In genomic region chr5:65555266-65555665, GRCh38 we compare ENCODE assay signal across 34 cellular contexts. TPM values are rescaled to one million over a fixed set of nuclear protein-coding genes. Genes with fewer than 3 reads are reported as not detected.
DNase-seq lines count a peak whose midpoint lies in the region; ATAC-seq, FAIRE-seq and TF ChIP-seq lines count a peak whose summit lies in the region.
"Had no signal": no experiment of that assay in that cellular context is flagged by ENCODE, and none has a peak within 500 bp of the region (broad histone marks: within the 10 kb centered on the region; RNA-seq: fewer than 3 reads in every experiment).

No MANE protein-coding gene starts in this region.

- H3K4me2 ChIP-seq in endothelial cell of umbilical vein (ENCODE audit: insufficient read depth, low read length) (no peak overlapping the region), hepatocyte (no peak overlapping the region)
- H3K4me2 ChIP-seq: KMS-11, PC-9 had no signal

- no peaks in the 10 kb centered on the region for H3K9me3 ChIP-seq in SJSA1 (replicated peaks)
- no peaks in the 10 kb centered on the region for H3K9me3 ChIP-seq in endothelial cell of umbilical vein (replicated peaks; ENCODE audit: control insufficient read depth, insufficient read depth, low read length)
- no peaks in the 10 kb centered on the region for H3K9me3 ChIP-seq in mucosa of descending colon
- H3K9me3 ChIP-seq in hepatocyte (ENCODE audit: low read depth) = no peaks in the 10 kb centered on the region
- H3K9me3 ChIP-seq: Caco-2, gastrocnemius medialis, testis had no signal

- no TSS peak for BruUV-seq in endothelial cell of umbilical vein (replicated peaks; lab: Mats Ljungman, UMichigan)

- H4K20me1 ChIP-seq in endothelial cell of umbilical vein (replicated peaks; ENCODE audit: control insufficient read depth, extremely low read depth, insufficient read depth, low read length) = no peaks in the 10 kb centered on the region
- H4K20me1 ChIP-seq in hepatocyte (ENCODE audit: insufficient read depth, poor library complexity, severe bottlenecking) = no peaks in the 10 kb centered on the region

- ATAC-seq in mucosa of descending colon (peak; percentile 25), GM19023 (IDR thresholded peaks at IDR 0.05; ENCODE audit: unreplicated experiment) (no peak), GM21825 (IDR thresholded peaks at IDR 0.05; ENCODE audit: unreplicated experiment) (no peak)
- ATAC-seq: activated naive CD8-positive, alpha-beta T cell treated with anti-CD3 and anti-CD28 coated beads, Interleukin-2, amount 50 U/mL, for 24 hours; effector memory CD8-positive, alpha-beta T cell; gastrocnemius medialis; right cardiac atrium; Right ventricle myocardium inferior; stimulated activated naive CD8-positive, alpha-beta T cell treated with anti-CD3 and anti-CD28 coated beads, Interleukin-15, Interleukin-2, amounts not matched to agents 100 U/mL and 50 U/mL, for 24 hours had no signal

- intact Hi-C loops in endothelial cell of umbilical vein (cut with micrococcal nuclease) = no loop called here
- intact Hi-C loops in mucosa of descending colon (cut with DNase I, micrococcal nuclease) = no loop called here

- H3K4me1 ChIP-seq in SJSA1 (replicated peaks) = peaks cover 7% of the 10 kb centered on the region; the same call in 1 of the 2 replicates
- H3K4me1 ChIP-seq in endothelial cell of umbilical vein (ENCODE audit: control insufficient read depth, extremely low read depth, insufficient read depth, low read length) = no peaks in the 10 kb centered on the region
- H3K4me1 ChIP-seq in mucosa of descending colon (ENCODE audit: low read depth) = no peaks in the 10 kb centered on the region
- no peaks in the 10 kb centered on the region for H3K4me1 ChIP-seq in hepatocyte (ENCODE audit: insufficient read depth)
- H3K4me1 ChIP-seq: Caco-2, gastrocnemius medialis, testis had no signal

- no peak overlapping the region for H2AFZ ChIP-seq in endothelial cell of umbilical vein (ENCODE audit: low read depth, low read length)
- H2AFZ ChIP-seq in hepatocyte = no peak overlapping the region
- H2AFZ ChIP-seq: PC-9 had no signal

- H3K9ac ChIP-seq in endothelial cell of umbilical vein (replicated peaks; ENCODE audit: extremely low read depth, insufficient read depth, low read length) = no peak overlapping the region
- H3K9ac ChIP-seq: KMS-11 had no signal

- H3K27ac ChIP-seq in SJSA1 (peak overlapping the region; percentile 19; the same call in 1 of the 2 replicates), endothelial cell of umbilical vein (ENCODE audit: insufficient read depth, low read depth, low read length) (no peak overlapping the region), hepatocyte (no peak overlapping the region)
- H3K27ac ChIP-seq: C4-2B, gastrocnemius medialis, HL-60, KMS-11, PC-9, testis had no signal

- H3K27me3 ChIP-seq in SJSA1 (replicated peaks) (no peaks in the 10 kb centered on the region), endothelial cell of umbilical vein (ENCODE audit: control insufficient read depth in 2 of 2, insufficient read depth in 2 of 2, low read length in 2 of 2) (no peaks in the 10 kb centered on the region), hepatocyte (no peaks in the 10 kb centered on the region)
- H3K27me3 ChIP-seq: gastrocnemius medialis, testis had no signal

- TF ChIP-seq POLR2A in GM12892 (IDR thresholded peaks at IDR 0.05; ENCODE audit: low read depth, low read length) = no peak
- no peak for TF ChIP-seq POLR2A in endothelial cell of umbilical vein (IDR thresholded peaks at IDR 0.05; ENCODE audit: low read depth, low read length)

- dilution Hi-C loops in endothelial cell of umbilical vein (cut with MboI; ENCODE audit: extremely low pct_ligation_motif_present, low sequenced_read_pairs) = no loop called here

- H3K36me3 ChIP-seq in SJSA1 (peaks cover 47% of the 10 kb centered on the region), endothelial cell of umbilical vein (ENCODE audit: control insufficient read depth in 2 of 2, extremely low read depth in 1 of 2, insufficient read depth in 2 of 2, low read length in 2 of 2) (peaks cover 0 to 6% of the 10 kb centered on the region in 2 experiments), mucosa of descending colon (ENCODE audit: low read depth) (no peaks in the 10 kb centered on the region), hepatocyte (replicated peaks; ENCODE audit: insufficient read depth, low read depth) (no peaks in the 10 kb centered on the region)
- H3K36me3 ChIP-seq: gastrocnemius medialis had no signal

- TF ChIP-seq CTCF in endothelial cell of umbilical vein (IDR thresholded peaks at IDR 0.05; ENCODE audit: extremely low read depth in 1 of 2, insufficient read depth in 1 of 2, low read depth in 1 of 2, low read length in 2 of 2) (no peak), mucosa of descending colon (IDR thresholded peaks at IDR 0.05) (no peak), hepatocyte (IDR thresholded peaks at IDR 0.05; ENCODE audit: poor library complexity) (no peak)

- no peaks in the 10 kb centered on the region for H3K9me2 ChIP-seq in hepatocyte (replicated peaks; ENCODE audit: insufficient read depth)

- DNase-seq in GM12892 (ENCODE audit: insufficient read length) = no peak
- peak in 1 of 2 experiments; percentile 15 for DNase-seq in SJSA1 (ENCODE audit: low read depth in 1 of 2, low spot score in 2 of 2)
- peak; percentile 2 for DNase-seq in endothelial cell of umbilical vein (ENCODE audit: low read depth, low spot score)
- DNase-seq in mucosa of descending colon = no peak
- no peak for DNase-seq in hepatocyte (ENCODE audit: low spot score)
- no peak for DNase-seq in HCEC 1CT
- DNase-seq: activated CD4-positive, alpha-beta T cell treated with anti-CD3 and anti-CD28 coated beads, Interleukin-2, amount 10 ng/mL, durations not matched to agents 24 days and 14 days; activated naive CD8-positive, alpha-beta T cell treated with anti-CD3 and anti-CD28 coated beads, Interleukin-2, amount 50 U/mL, for 24 hours; activated T-cell treated with anti-CD3 and anti-CD28 coated beads, Interleukin-2, amount 50 U/mL, for 48 hours; Caco-2; central memory CD4-positive, alpha-beta T cell; cortex of kidney; effector memory CD8-positive, alpha-beta T cell; erythroblast; gastrocnemius medialis; GDM1; kidney glomerular epithelial cell; MM.1S; NCI-H2029 treated with DMSO at 0.1 percent for 48 hours; NCI-H524 treated with DMSO at 0.1 percent for 48 hours; PC-9; right cardiac atrium; stimulated activated CD4-positive, alpha-beta T cell treated with anti-CD3 and anti-CD28 coated beads, Interleukin-2, amount 100 ng/mL, for 24 hours; stimulated activated naive CD8-positive, alpha-beta T cell treated with anti-CD3 and anti-CD28 coated beads, Interleukin-15, Interleukin-2, amounts not matched to agents 100 U/mL and 50 U/mL, for 24 hours; T1000; testis had no signal

- H3K79me2 ChIP-seq in endothelial cell of umbilical vein (ENCODE audit: control insufficient read depth, insufficient read depth, low read length) (peaks cover 17% of the 10 kb centered on the region), hepatocyte (no peaks in the 10 kb centered on the region)

- CTCF ChIA-PET in endothelial cell of umbilical vein (lab: Charles Lee) = interaction anchor here (0.9 to 2.2 kb wide), 3 partner anchors 10 to 744 kb away, joined by 3 to 8 read pairs (median 4); no protein-coding TSS in a partner anchor

- H3K9me1 ChIP-seq in endothelial cell of umbilical vein (replicated peaks; ENCODE audit: control insufficient read depth, extremely low read depth, insufficient read depth, low read length) = no peaks in the 10 kb centered on the region

- no peak overlapping the region for H3K4me3 ChIP-seq in SJSA1
- no peak overlapping the region for H3K4me3 ChIP-seq in endothelial cell of umbilical vein (replicated peaks in 1 of 3; ENCODE audit: insufficient read depth in 1 of 3, low read depth in 1 of 3, low read length in 3 of 3)
- no peak overlapping the region for H3K4me3 ChIP-seq in mucosa of descending colon
- no peak overlapping the region for H3K4me3 ChIP-seq in hepatocyte
- H3K4me3 ChIP-seq: gastrocnemius medialis, PC-9, testis had no signal

- FAIRE-seq in GM12892 (lab: Jason Lieb, UNC) (peak; percentile 78), endothelial cell of umbilical vein (lab: Jason Lieb, UNC) (no peak)
- FAIRE-seq: GM18507, GM19239 had no signal

- POLR2A ChIA-PET in endothelial cell of umbilical vein (lab: Charles Lee) = no interaction called here

TF ChIP-seq in endothelial cell of umbilical vein, 7 proteins besides CTCF, POLR2A, EP300 and RAD21 (continues in another document):
- TF ChIP-seq MYC (IDR thresholded peaks at IDR 0.05; ENCODE audit: low read depth, low read length) = no peak
- TF ChIP-seq EZH2 (IDR thresholded peaks at IDR 0.05; ENCODE audit: borderline replicate concordance, low read depth, low read length, severe bottlenecking) = no peak
- no peak for TF ChIP-seq GATA2 (IDR thresholded peaks at IDR 0.05; ENCODE audit: insufficient read depth, insufficient read length, low read depth, low read length)

RNA-seq across cellular contexts. Expression of gene CENPK, which starts 7.7 kb away (rescaled TPM):
- polyA plus RNA-seq in GM12892 (2012; ENCODE audit: missing spikeins) = 61.2 TPM
- total RNA-seq in SJSA1 (2014; rRNA removed; shearing (Covaris generic)) = 51.8 and 54.9 TPM in 2 replicates
- total RNA-seq in endothelial cell of umbilical vein = 49.3 and 50.7 TPM in 2 replicates
- 4.4 and 8.0 TPM in 2 replicates for polyA plus RNA-seq in endothelial cell of umbilical vein
- polyA plus RNA-seq in endothelial cell of umbilical vein (2011; cell fraction: cytosol; rRNA removed) = 9.1 and 9.2 TPM in 2 replicates
- 22.8 and 38.9 TPM in 2 replicates for polyA plus RNA-seq in endothelial cell of umbilical vein (2011; cell fraction: nucleus; rRNA removed)
- polyA plus RNA-seq in endothelial cell of umbilical vein (2012) = 16.8 and 23.9 TPM in 2 replicates
- 15.0 and 16.0 TPM in 2 replicates for polyA minus RNA-seq in endothelial cell of umbilical vein
- 9.1 TPM for polyA minus RNA-seq in endothelial cell of umbilical vein (2011; cell fraction: cytosol; rRNA and poly(A)+ RNA removed)
- 42.7 and 86.8 TPM in 2 replicates for polyA minus RNA-seq in endothelial cell of umbilical vein (2011; cell fraction: nucleus; rRNA and poly(A)+ RNA removed)
- total RNA-seq in mucosa of descending colon = 10 to 100 TPM in 1 of 3 donors, 1 to 10 TPM in 2; 5.5 to 20.5 (median 7.4) TPM
- 9.6 and 15.5 TPM in 2 replicates for total RNA-seq in hepatocyte
- polyA plus RNA-seq in hepatocyte = 11.4 and 15.3 TPM in 2 replicates

RNA-seq across cellular contexts. Expression of gene PPWD1, which starts 7.8 kb away (rescaled TPM):
- polyA plus RNA-seq in GM12892 (2012; ENCODE audit: missing spikeins) = 33.9 TPM
- total RNA-seq in SJSA1 (2014; rRNA removed; shearing (Covaris generic)) = 35.7 and 44.4 TPM in 2 replicates
- 40.9 and 41.9 TPM in 2 replicates for total RNA-seq in endothelial cell of umbilical vein
- 3.3 and 4.9 TPM in 2 replicates for polyA plus RNA-seq in endothelial cell of umbilical vein
- polyA plus RNA-seq in endothelial cell of umbilical vein (2011; cell fraction: cytosol; rRNA removed) = 6.5 and 6.8 TPM in 2 replicates
- 49.9 and 67.6 TPM in 2 replicates for polyA plus RNA-seq in endothelial cell of umbilical vein (2011; cell fraction: nucleus; rRNA removed)
- 29.2 and 39.2 TPM in 2 replicates for polyA plus RNA-seq in endothelial cell of umbilical vein (2012)
- polyA minus RNA-seq in endothelial cell of umbilical vein = 13.6 and 13.9 TPM in 2 replicates
- polyA minus RNA-seq in endothelial cell of umbilical vein (2011; cell fraction: cytosol; rRNA and poly(A)+ RNA removed) = 11.5 TPM
- polyA minus RNA-seq in endothelial cell of umbilical vein (2011; cell fraction: nucleus; rRNA and poly(A)+ RNA removed) = 47.8 and 82.3 TPM in 2 replicates
- 10 to 100 TPM; 25.6 to 38.7 (median 37.8) TPM for total RNA-seq in mucosa of descending colon
- 39.0 and 39.2 TPM in 2 replicates for total RNA-seq in hepatocyte
- polyA plus RNA-seq in hepatocyte = 19.8 and 23.4 TPM in 2 replicates
